Comparison of ENCODE assay signal across 26 cellular contexts in the genomic region with DNA sequence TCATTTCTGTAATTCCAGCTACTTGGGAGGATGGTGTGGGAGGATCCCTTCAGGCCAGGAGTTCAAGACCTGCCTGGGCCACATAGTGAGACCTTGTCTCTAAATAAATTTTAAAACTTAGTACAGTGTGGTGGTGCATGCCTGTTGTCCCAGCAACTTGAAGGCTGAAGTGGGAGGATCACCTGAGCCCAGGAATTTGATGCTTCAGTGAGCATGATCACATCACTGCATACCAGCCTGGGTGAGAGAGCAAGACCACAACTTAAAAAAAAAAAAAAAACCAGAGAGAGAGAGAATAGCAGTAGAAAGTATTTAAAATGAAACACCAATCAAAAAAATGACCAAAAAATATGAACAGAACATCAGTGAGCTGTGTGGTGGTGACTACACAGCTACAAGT. TPM values are rescaled to one million over a fixed set of nuclear protein-coding genes. Genes with fewer than 3 reads are reported as not detected.
"Had no signal": no experiment of that assay in that cellular context is flagged by ENCODE, and none has a peak within 500 bp of the region (broad histone marks: within the 10 kb centered on the region; RNA-seq: fewer than 3 reads in every experiment).

No MANE protein-coding gene starts in this region.

- DNase-seq: activated CD4-positive, alpha-beta memory T cell treated with anti-CD3 and anti-CD28 coated beads for 36 hours; activated CD4-positive, alpha-beta T cell treated with anti-CD3 and anti-CD28 coated beads, Interleukin-2, amount 10 ng/mL, durations not matched to agents 7 days and 5 days; activated CD4-positive, CD25-positive, alpha-beta regulatory T cell; activated gamma-delta T cell; activated naive CD4-positive, alpha-beta T cell treated with anti-CD3 and anti-CD28 coated beads for 36 hours; activated T-cell treated with anti-CD3 and anti-CD28 coated beads for 4 hours; activated T-cell treated with anti-CD3 and anti-CD28 coated beads, Interleukin-2, amount 50 U/mL, for 48 hours; amygdala; NCI-H1105 treated with DMSO at 0.1 percent for 48 hours; NCI-H146; NCI-H187 treated with DMSO at 0.1 percent for 48 hours; NCI-H2081 treated with DMSO at 0.1 percent for 48 hours; NCI-H2171 treated with DMSO at 0.1 percent for 48 hours; NCI-H226; NCI-H526; NCI-H774; RPMI8226; T-cell; T-helper 2 cell; T1000 had no signal

- H3K27ac ChIP-seq: SK-N-MC, VCaP had no signal

- ATAC-seq: activated T-helper 17 cell treated with anti-CD3 and anti-CD28 coated beads, Interleukin-2, amount 50 U/mL, for 72 hours; Right ventricle myocardium inferior; T-cell had no signal

- H3K4me3 ChIP-seq: SK-N-MC had no signal

RNA-seq across cellular contexts. Expression of gene ZNF441, which starts 20.9 kb away (rescaled TPM):
- total RNA-seq: astrocyte, NCI-H460 had no signal

RNA-seq across cellular contexts. Expression of gene ZNF491, which starts 52.5 kb away (rescaled TPM):
- total RNA-seq: astrocyte, NCI-H460 had no signal
